In genomic region chr17:38705803-38706624, GRCh38 we compare ENCODE assay signal across 1 cellular context.
A peak's percentile ranks its signal among the peaks of the same experiment; 100 is the strongest.
TF ChIP-seq lines count a peak whose summit lies in the region.

No MANE protein-coding gene starts in this region.

TF ChIP-seq in HEK293, 187 proteins besides CTCF, POLR2A, EP300 and RAD21 (continued from another document):
- TF ChIP-seq HOXC10 (CRISPR knock-in tag; IDR thresholded peaks at IDR 0.05) (no peak), GLIS2 (tag by site-specific recombination; IDR thresholded peaks at IDR 0.05) (peak; percentile 92), ZNF133 (tag by site-specific recombination; IDR thresholded peaks at IDR 0.05) (no peak), ZNF174 (tag by site-specific recombination; IDR thresholded peaks at IDR 0.05) (no peak), ZNF792 (tag by site-specific recombination; IDR thresholded peaks at IDR 0.05) (no peak), SETDB1 (IDR thresholded peaks at IDR 0.05; ENCODE audit: insufficient read length, low read length) (no peak), ZNF629 (tag by site-specific recombination; IDR thresholded peaks at IDR 0.05) (no peak), ZNF114 (tag by site-specific recombination; IDR thresholded peaks at IDR 0.05) (no peak), HOXD13 (CRISPR knock-in tag; IDR thresholded peaks at IDR 0.05; ENCODE audit: borderline replicate concordance) (no peak), KLF8 (tag by site-specific recombination; IDR thresholded peaks at IDR 0.05) (peak; percentile 63), GLI4 (tag by site-specific recombination; IDR thresholded peaks at IDR 0.05) (no peak), ZNF664 (tag by site-specific recombination; IDR thresholded peaks at IDR 0.05) (no peak), ZNF155 (tag by site-specific recombination; IDR thresholded peaks at IDR 0.05) (no peak), ZNF354C (tag by site-specific recombination; IDR thresholded peaks at IDR 0.05; ENCODE audit: borderline replicate concordance, low read depth) (no peak), ZNF18 (tag by site-specific recombination; IDR thresholded peaks at IDR 0.05) (no peak), ZNF449 (tag by site-specific recombination; IDR thresholded peaks at IDR 0.05) (no peak), ZNF677 (tag by site-specific recombination; IDR thresholded peaks at IDR 0.05) (no peak), OSR2 (tag by site-specific recombination; IDR thresholded peaks at IDR 0.05) (peak; percentile 76), ZBTB8A (tag by site-specific recombination; IDR thresholded peaks at IDR 0.05) (peak; percentile 53), ZNF138 (tag by site-specific recombination; IDR thresholded peaks at IDR 0.05; ENCODE audit: borderline replicate concordance) (no peak), PRDM6 (tag by site-specific recombination; IDR thresholded peaks at IDR 0.05) (no peak), SCRT1 (tag by site-specific recombination; IDR thresholded peaks at IDR 0.05; ENCODE audit: borderline replicate concordance) (no peak), INSM2 (tag by site-specific recombination; IDR thresholded peaks at IDR 0.05) (no peak; the same call in 1 of the 2 replicates), ZBTB17 (tag by site-specific recombination; IDR thresholded peaks at IDR 0.05) (peak; percentile 64; the same call in 1 of the 2 replicates), AEBP2 (tag by site-specific recombination; IDR thresholded peaks at IDR 0.05; ENCODE audit: borderline replicate concordance) (no peak), ZNF837 (tag by site-specific recombination; IDR thresholded peaks at IDR 0.05) (no peak), IKZF3 (tag by site-specific recombination; IDR thresholded peaks at IDR 0.05) (peak; percentile 96), ZNF704 (tag by site-specific recombination; IDR thresholded peaks at IDR 0.05) (no peak), ZNF768 (tag by site-specific recombination; IDR thresholded peaks at IDR 0.05) (no peak), ZNF660 (tag by site-specific recombination; IDR thresholded peaks at IDR 0.05) (no peak), ZNF184 (tag by site-specific recombination; IDR thresholded peaks at IDR 0.05) (no peak), ZNF785 (tag by site-specific recombination; IDR thresholded peaks at IDR 0.05) (no peak), ZNF777 (tag by site-specific recombination; IDR thresholded peaks at IDR 0.05; ENCODE audit: borderline replicate concordance) (no peak), ZBTB26 (tag by site-specific recombination; optimal IDR thresholded peaks at IDR 0.05) (peak; percentile 66), SALL2 (tag by site-specific recombination; IDR thresholded peaks at IDR 0.05; ENCODE audit: borderline replicate concordance) (no peak), ZNF621 (tag by site-specific recombination; IDR thresholded peaks at IDR 0.05) (no peak), ZSCAN4 (tag by site-specific recombination; IDR thresholded peaks at IDR 0.05) (no peak), ZSCAN18 (tag by site-specific recombination; IDR thresholded peaks at IDR 0.05) (no peak), KLF1 (tag by site-specific recombination; IDR thresholded peaks at IDR 0.05) (0 out of 2 replicates have a peak, but pooled peaks have one; percentile 29), ZBTB48 (tag by site-specific recombination; IDR thresholded peaks at IDR 0.05) (0 out of 2 replicates have a peak, but pooled peaks have one; percentile 63)
TF ChIP-seq in HEK293: peak in this region for 43.
